ENCODE assay signal across 11 cellular contexts in the genomic region with DNA sequence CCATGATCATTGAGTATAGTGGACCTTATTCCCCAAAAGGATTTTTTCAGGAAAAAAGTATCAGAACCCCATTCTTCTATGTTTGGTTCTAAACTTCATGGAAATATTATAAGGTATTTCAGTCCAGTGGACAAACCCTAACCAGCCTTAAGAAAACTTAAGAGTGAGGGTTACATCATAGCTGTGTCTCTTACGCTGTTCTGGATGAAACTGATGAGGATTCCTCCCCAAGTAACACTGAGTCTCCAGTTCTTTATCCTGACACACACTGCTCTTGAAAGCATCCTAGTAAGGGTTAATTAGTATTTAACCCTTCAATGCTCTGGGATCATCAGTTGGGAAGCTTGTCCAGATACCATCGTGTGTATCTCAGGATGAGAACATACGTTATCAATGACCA. TPM values are rescaled to one million over a fixed set of nuclear protein-coding genes. Genes with fewer than 3 reads are reported as not detected.
DNase-seq lines count a peak whose midpoint lies in the region; ATAC-seq and TF ChIP-seq lines count a peak whose summit lies in the region.
"Had no signal": no experiment of that assay in that cellular context is flagged by ENCODE, and none has a peak within 500 bp of the region (broad histone marks: within the 10 kb centered on the region; RNA-seq: fewer than 3 reads in every experiment).

No MANE protein-coding gene starts in this region.

- no peak for ATAC-seq in IMR-90 (ENCODE audit: low read depth)
- no peak for ATAC-seq in left lung
- no peak for ATAC-seq in activated CD4-positive, alpha-beta T cell treated with anti-CD3 and anti-CD28 coated beads for 36 hours
- ATAC-seq: T-cell had no signal

- H2AK5ac ChIP-seq in IMR-90 (ENCODE audit: low read depth, low read length): peak overlapping the region; percentile 98

- no peak overlapping the region for H3K9ac ChIP-seq in IMR-90 (ENCODE audit: low read depth, low read length)

- peak overlapping the region; percentile 93 for H3K14ac ChIP-seq in IMR-90 (replicated peaks; ENCODE audit: low read depth, low read length)

- H3K4me2 ChIP-seq in IMR-90 (ENCODE audit: low read depth, low read length): peak overlapping the region; percentile 66; the same call in 1 of the 2 replicates

- DNase-seq in IMR-90 (peak; percentile 16), breast epithelium (ENCODE audit: low spot score in 2 of 2) (no peak), left lung (no peak), spleen (no peak), NCI-H748 (lab: John Stamatoyannopoulos, UW; ENCODE audit: unreplicated experiment) (no peak), DMS153 treated with DMSO at 0.1 percent for 48 hours (lab: John Stamatoyannopoulos, UW; ENCODE audit: unreplicated experiment) (no peak), NCI-H2227 treated with DMSO at 0.1 percent for 48 hours (lab: John Stamatoyannopoulos, UW) (no peak)
- DNase-seq in activated CD4-positive, alpha-beta T cell treated with anti-CD3 and anti-CD28 coated beads for 36 hours: no peak
- DNase-seq: activated CD4-positive, alpha-beta T cell treated with anti-CD3 and anti-CD28 coated beads, Interleukin-2, amount 10 ng/mL, durations not matched to agents 24 days and 14 days; CD4-positive, alpha-beta memory T cell; T-cell had no signal

- H3K9me3 ChIP-seq in IMR-90 (ENCODE audit: control insufficient read depth, insufficient read depth, low read length) (no peaks in the 10 kb centered on the region), breast epithelium (no peaks in the 10 kb centered on the region), left lung (no peaks in the 10 kb centered on the region), spleen (no peaks in the 10 kb centered on the region)

- H2AK9ac ChIP-seq in IMR-90 (replicated peaks; ENCODE audit: low read depth, low read length, poor library complexity): peak overlapping the region; percentile 95

- H3K4ac ChIP-seq in IMR-90 (ENCODE audit: low read depth, low read length): peak overlapping the region; percentile 98

- H3K4me1 Mint-ChIP-seq in activated CD4-positive, alpha-beta T cell treated with anti-CD3 and anti-CD28 coated beads for 36 hours: peaks cover 52% of the 10 kb centered on the region

- peaks cover 36 to 79% of the 10 kb centered on the region in 2 experiments for H3K79me1 ChIP-seq in IMR-90 (ENCODE audit: low read depth in 1 of 2, low read length in 2 of 2)

- peak overlapping the region; percentile 98 for H2BK20ac ChIP-seq in IMR-90 (ENCODE audit: low read depth, low read length)

- H3K4me1 ChIP-seq in IMR-90 (ENCODE audit: control insufficient read depth, insufficient read depth, low read length): peaks cover 20% of the 10 kb centered on the region
- peaks cover 5 to 27% of the 10 kb centered on the region in 2 donors for H3K4me1 ChIP-seq in breast epithelium
- H3K4me1 ChIP-seq in left lung: peaks cover 48 to 91% of the 10 kb centered on the region in 2 donors
- H3K4me1 ChIP-seq in spleen: peaks cover 30 to 88% (median 67%) of the 10 kb centered on the region in 6 donors

- H2BK15ac ChIP-seq in IMR-90 (ENCODE audit: low read depth, low read length): peak overlapping the region; percentile 91; the same call in 2 of the 3 replicates

- TF ChIP-seq RAD21 in IMR-90 (IDR thresholded peaks at IDR 0.05; ENCODE audit: low read length): no peak

- WGBS in IMR-90 (ENCODE audit: extremely low coverage in 2 of 2, insufficient read length in 1 of 2), 2 experiments: no CpG with 5 or more reads among the region's 3 CpGs
- WGBS in spleen, 5 donors: 67 to 89% (median 83%) methylated on average over 3 of the region's 3 CpGs

- BruUV-seq in IMR-90 (replicated peaks; lab: Mats Ljungman, UMichigan): no TSS peak

- H3K4me3 ChIP-seq in IMR-90 (ENCODE audit: insufficient read depth, low read depth, low read length) (no peak overlapping the region), breast epithelium (no peak overlapping the region), left lung (no peak overlapping the region), spleen (no peak overlapping the region)

- peak overlapping the region; percentile 94 for H2BK5ac ChIP-seq in IMR-90 (ENCODE audit: low read depth, low read length, poor library complexity, severe bottlenecking)

- H3K23ac ChIP-seq in IMR-90 (ENCODE audit: low read depth, low read length): peak overlapping the region; percentile 85

- peaks cover 32% of the 10 kb centered on the region for H3K36me3 Mint-ChIP-seq in activated CD4-positive, alpha-beta T cell treated with anti-CD3 and anti-CD28 coated beads for 36 hours (ENCODE audit: low read depth)
- H3K36me3 Mint-ChIP-seq: T-cell had no signal

- no peaks in the 10 kb centered on the region for H3K9me3 Mint-ChIP-seq in activated CD4-positive, alpha-beta T cell treated with anti-CD3 and anti-CD28 coated beads for 36 hours (ENCODE audit: low read depth)
- H3K9me3 Mint-ChIP-seq: activated CD4-positive, alpha-beta T cell treated with anti-CD3 and anti-CD28 coated beads, Interleukin-2, amount 10 ng/mL, durations not matched to agents 24 days and 14 days; T-cell had no signal

- POLR2A ChIA-PET in IMR-90 (lab: Charles Lee; ENCODE audit: unreplicated experiment): no interaction called here
- POLR2A ChIA-PET in activated CD4-positive, alpha-beta T cell treated with anti-CD3 and anti-CD28 coated beads for 36 hours (lab: Charles Lee): no interaction called here

- H3K36me3 ChIP-seq in IMR-90 (ENCODE audit: control insufficient read depth, insufficient read depth, low read length) (no peaks in the 10 kb centered on the region), breast epithelium (no peaks in the 10 kb centered on the region), left lung (no peaks in the 10 kb centered on the region), spleen (peaks cover 0 to 7% (median 0%) of the 10 kb centered on the region in 6 donors)

- peak overlapping the region; percentile 99 for H2BK120ac ChIP-seq in IMR-90 (ENCODE audit: low read depth, low read length)

- peak overlapping the region; percentile 95 for H3K18ac ChIP-seq in IMR-90 (ENCODE audit: low read depth, low read length)

- peak overlapping the region; percentile 79; the same call in 1 of the 2 replicates for H3K56ac ChIP-seq in IMR-90 (ENCODE audit: extremely low read depth, insufficient read depth, low read length)

- intact Hi-C loops in IMR-90 (cut with micrococcal nuclease): no loop called here
- intact Hi-C loops in breast epithelium (cut with DNase I; ENCODE audit: low total_unique reads): no loop called here
- intact Hi-C loops in left lung (cut with DNase I): no loop called here
- intact Hi-C loops in spleen (cut with DNase I; ENCODE audit: low total_unique reads): no loop called here
- intact Hi-C loops in activated CD4-positive, alpha-beta T cell treated with anti-CD3 and anti-CD28 coated beads for 36 hours (cut with DNase I, micrococcal nuclease): loop anchor here in 1 of 2 experiments (10.0 kb wide), 1 partner anchor 619 kb away; no protein-coding TSS in a partner anchor

- peaks cover 29% of the 10 kb centered on the region for H3K9me1 ChIP-seq in IMR-90 (ENCODE audit: insufficient read depth, low read length)

- in situ Hi-C loops in IMR-90 (cut with MboI; ENCODE audit: low sequenced_read_pairs): no loop called here

- H4K20me1 ChIP-seq in IMR-90 (ENCODE audit: insufficient read depth, low read length): no peaks in the 10 kb centered on the region

- peak overlapping the region; percentile 64 to 88 for H4K8ac ChIP-seq in IMR-90 (ENCODE audit: low read depth in 2 of 2, low read length in 2 of 2)

- H3K4me3 Mint-ChIP-seq in activated CD4-positive, alpha-beta T cell treated with anti-CD3 and anti-CD28 coated beads for 36 hours: no peak overlapping the region
- H3K4me3 Mint-ChIP-seq: activated CD4-positive, alpha-beta T cell treated with anti-CD3 and anti-CD28 coated beads, Interleukin-2, amount 10 ng/mL, durations not matched to agents 24 days and 14 days; CD4-positive, alpha-beta memory T cell; T-cell had no signal

- TF ChIP-seq CTCF in IMR-90 (conservative IDR thresholded peaks at IDR 0.05; ENCODE audit: low read depth, low read length): no peak
- no peak for TF ChIP-seq CTCF in breast epithelium (IDR thresholded peaks at IDR 0.05)
- TF ChIP-seq CTCF in left lung (IDR thresholded peaks at IDR 0.05): no peak
- no peak for TF ChIP-seq CTCF in spleen (IDR thresholded peaks at IDR 0.05 in 8 of 11, conservative IDR thresholded peaks at IDR 0.05 in 3 of 11)

- peak overlapping the region; percentile 97 for H4K91ac ChIP-seq in IMR-90 (ENCODE audit: insufficient read depth, low read depth, low read length)

- no peak overlapping the region for H3K27ac Mint-ChIP-seq in activated CD4-positive, alpha-beta T cell treated with anti-CD3 and anti-CD28 coated beads for 36 hours
- H3K27ac Mint-ChIP-seq: activated CD4-positive, alpha-beta T cell treated with anti-CD3 and anti-CD28 coated beads, Interleukin-2, amount 10 ng/mL, durations not matched to agents 24 days and 14 days had no signal

- H3K27me3 ChIP-seq in IMR-90 (ENCODE audit: control insufficient read depth, insufficient read depth, low read length): no peaks in the 10 kb centered on the region
- H3K27me3 ChIP-seq in breast epithelium: no peaks in the 10 kb centered on the region
- H3K27me3 ChIP-seq in left lung: no peaks in the 10 kb centered on the region
- H3K27me3 ChIP-seq in spleen (replicated peaks in 1 of 7): no peaks in the 10 kb centered on the region

- TF ChIP-seq POLR2A in IMR-90 (IDR thresholded peaks at IDR 0.05; ENCODE audit: low read depth, low read length): no peak
- no peak for TF ChIP-seq POLR2A in breast epithelium (IDR thresholded peaks at IDR 0.05)
- no peak for TF ChIP-seq POLR2A in spleen (IDR thresholded peaks at IDR 0.05)

- CTCF ChIA-PET in IMR-90 (lab: Yijun Ruan, JAX): interaction anchor here (0.6 kb wide), 1 partner anchor 251 kb away, joined by 3 read pairs; no protein-coding TSS in a partner anchor
- CTCF ChIA-PET in activated CD4-positive, alpha-beta T cell treated with anti-CD3 and anti-CD28 coated beads for 36 hours (lab: Charles Lee): no interaction called here

- no peaks in the 10 kb centered on the region for H3K27me3 Mint-ChIP-seq in activated CD4-positive, alpha-beta T cell treated with anti-CD3 and anti-CD28 coated beads for 36 hours
- H3K27me3 Mint-ChIP-seq: activated CD4-positive, alpha-beta T cell treated with anti-CD3 and anti-CD28 coated beads, Interleukin-2, amount 10 ng/mL, durations not matched to agents 24 days and 14 days; CD4-positive, alpha-beta memory T cell; T-cell had no signal

- H3K27ac ChIP-seq in IMR-90 (ENCODE audit: insufficient read depth, low read length): peak overlapping the region; percentile 96
- peak overlapping the region; percentile 84 to 99 for H3K27ac ChIP-seq in breast epithelium
- H3K27ac ChIP-seq in left lung: peak overlapping the region; percentile 97 to 98
- peak overlapping the region in 6 of 8 donors; percentile 76 to 99 (median 97) for H3K27ac ChIP-seq in spleen

- H4K5ac ChIP-seq in IMR-90 (ENCODE audit: low read depth, low read length): peak overlapping the region; percentile 94

- H2AFZ ChIP-seq in IMR-90 (replicated peaks; ENCODE audit: low read length, poor library complexity): no peak overlapping the region

- dilution Hi-C loops in IMR-90 (cut with HindIII; ENCODE audit: low sequenced_read_pairs, unreplicated experiment): no loop called here

RNA-seq across cellular contexts. Expression of a gene that starts 5.0 kb away (rescaled TPM):
- total RNA-seq in IMR-90 (2012; rRNA removed): 35.0 and 43.6 TPM in 2 replicates
- polyA plus RNA-seq in IMR-90 (2012; rRNA removed): 15.8 and 19.0 TPM in 2 replicates
- polyA plus RNA-seq in IMR-90 (2012; cell fraction: cytosol; rRNA removed): 7.2 and 10.4 TPM in 2 replicates
- 3.3 and 13.6 TPM in 2 replicates for polyA plus RNA-seq in IMR-90 (2012; cell fraction: nucleus; rRNA removed; ENCODE audit: low replicate concordance)
- total RNA-seq in breast epithelium: 10 to 100 TPM; 42.6 to 54.6 (median 50.9) TPM
- 10 to 100 TPM; 28.0 to 28.7 TPM for total RNA-seq in left lung
- 10 to 100 TPM; 15.3 to 25.4 (median 22.8) TPM for total RNA-seq in spleen
- polyA plus RNA-seq in spleen: 10 to 100 TPM; 35.8 to 47.2 (median 39.4) TPM
- 10 to 100 TPM; 24.7 to 29.5 TPM for total RNA-seq in activated CD4-positive, alpha-beta T cell treated with anti-CD3 and anti-CD28 coated beads for 36 hours

RNA-seq across cellular contexts. Expression of a gene that starts 5.4 kb away (rescaled TPM):
- total RNA-seq in IMR-90 (2012; rRNA removed) (42.3 and 51.7 TPM in 2 replicates), breast epithelium (10 to 100 TPM; 22.7 to 43.8 (median 26.2) TPM), left lung (10 to 100 TPM; 26.5 to 27.1 TPM), spleen (10 to 100 TPM in 4 of 7 donors, 1 to 10 TPM in 3; 6.8 to 13.7 (median 10.1) TPM)
- polyA plus RNA-seq in IMR-90 (2012; rRNA removed) (7.4 and 8.1 TPM in 2 replicates), spleen (1 to 10 TPM; 1.0 to 3.0 (median 1.3) TPM)
- polyA plus RNA-seq in IMR-90 (2012; cell fraction: cytosol; rRNA removed): 2.8 and 4.2 TPM in 2 replicates
- 4.4 and 12.9 TPM in 2 replicates for polyA plus RNA-seq in IMR-90 (2012; cell fraction: nucleus; rRNA removed; ENCODE audit: low replicate concordance)
- total RNA-seq in activated CD4-positive, alpha-beta T cell treated with anti-CD3 and anti-CD28 coated beads for 36 hours: 1 to 10 TPM; 4.2 to 5.1 TPM
